In the genomic region with DNA sequence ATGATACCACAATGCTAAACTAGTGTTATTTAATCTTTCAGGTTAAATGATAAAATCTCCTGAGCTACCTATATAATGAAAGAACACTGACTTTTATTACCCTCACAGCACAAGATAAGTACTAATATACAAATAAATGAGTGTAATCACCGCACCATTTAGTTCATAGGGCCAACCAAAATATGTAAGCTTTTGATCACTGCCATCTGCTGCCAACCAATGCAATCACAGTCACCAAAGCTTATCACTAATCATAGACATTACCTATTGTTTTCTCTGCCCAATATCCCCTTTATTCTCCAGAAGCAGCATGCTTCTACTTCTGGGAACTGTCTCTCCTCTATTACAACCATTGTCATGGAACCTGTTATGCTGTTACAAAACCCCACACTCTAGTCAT, we compare ENCODE assay signal across 27 cellular contexts.
"Had no signal": no experiment of that assay in that cellular context is flagged by ENCODE, and none has a peak within 500 bp of the region (broad histone marks: within the 10 kb centered on the region; RNA-seq: fewer than 3 reads in every experiment).

No MANE protein-coding gene starts in this region.

- ATAC-seq: body of pancreas, gastroesophageal sphincter, left cardiac atrium, right cardiac atrium had no signal

- H3K27ac ChIP-seq: adrenal gland, body of pancreas, cardiac muscle cell, colonic mucosa, dorsolateral prefrontal cortex, gastroesophageal sphincter, hepatocyte, spleen, tibial nerve had no signal

- H3K4me1 ChIP-seq: adrenal gland, body of pancreas, colonic mucosa, gastroesophageal sphincter, spleen, tibial nerve had no signal

- H3K27me3 ChIP-seq: adrenal gland, body of pancreas, cardiac muscle cell, colonic mucosa, dorsolateral prefrontal cortex, gastroesophageal sphincter, hepatocyte, spleen, tibial nerve had no signal

- H3K4me2 ChIP-seq: hepatocyte had no signal

- DNase-seq: activated CD4-positive, alpha-beta memory T cell treated with anti-CD3 and anti-CD28 coated beads for 36 hours; activated CD4-positive, alpha-beta T cell treated with anti-CD3 and anti-CD28 coated beads, Interleukin-2, amount 10 ng/mL, durations not matched to agents 24 days and 14 days; activated CD4-positive, CD25-positive, alpha-beta regulatory T cell treated with anti-CD3 and anti-CD28 coated beads, Interleukin-2, amount 50 U/mL, for 72 hours; activated CD8-positive, alpha-beta memory T cell treated with anti-CD3 and anti-CD28 coated beads, Interleukin-2, amount 50 U/mL, for 4 hours; activated effector memory CD4-positive, alpha-beta T cell treated with anti-CD3 and anti-CD28 coated beads, Interleukin-2, amount 50 U/mL, for 16 hours; activated naive CD4-positive, alpha-beta T cell treated with anti-CD3 and anti-CD28 coated beads for 36 hours; activated naive CD8-positive, alpha-beta T cell treated with anti-CD3 and anti-CD28 coated beads for 36 hours; activated T-cell treated with anti-CD3 and anti-CD28 coated beads, Interleukin-2, amount 50 U/mL, for 1 hour; adrenal gland; aorta; body of pancreas; cerebellar nuclear complex; colonic mucosa; dorsolateral prefrontal cortex; effector memory CD4-positive, alpha-beta T cell; erythroblast; left cardiac atrium; mammary epithelial cell; posterior cingulate gyrus; right cardiac atrium; spleen; stimulated activated naive CD4-positive, alpha-beta T cell had no signal

- H3K79me2 ChIP-seq: hepatocyte had no signal

- H2AFZ ChIP-seq: hepatocyte had no signal

- H3K4me3 ChIP-seq: adrenal gland, body of pancreas, cardiac muscle cell, colonic mucosa, dorsolateral prefrontal cortex, gastroesophageal sphincter, hepatocyte, spleen, tibial nerve had no signal

- H3K9me3 ChIP-seq: adrenal gland, body of pancreas, colonic mucosa, gastroesophageal sphincter, tibial nerve had no signal

- H3K36me3 ChIP-seq: adrenal gland, cardiac muscle cell, colonic mucosa, gastroesophageal sphincter, spleen, tibial nerve had no signal

- FAIRE-seq: keratinocyte had no signal
